ENCODE assay signal across 8 cellular contexts in genomic region chr20:36951198-36951976, GRCh38. TPM values are rescaled to one million over a fixed set of nuclear protein-coding genes. Genes with fewer than 3 reads are reported as not detected.
DNase-seq lines count a peak whose midpoint lies in the region; ATAC-seq and TF ChIP-seq lines count a peak whose summit lies in the region.

SAMHD1 (minus strand) TSS chr20:36951708; CDS start chr20:36951643, 65 bp downstream.

- H3K4me3 ChIP-seq in right atrium auricular region = peak within 1 kb of the TSS; percentile 94 to 100
- H3K4me3 ChIP-seq in uterus = peak within 1 kb of the TSS; percentile 66 to 97

- in situ Hi-C loops in GM13976 (cut with MboI; ENCODE audit: low sequenced_read_pairs, unreplicated experiment) = no loop called here

- H3K36me3 ChIP-seq in right atrium auricular region (peaks cover 4% of the 10 kb centered on the region), uterus (no peaks in the 10 kb centered on the region)

- ATAC-seq in HG02870 (IDR thresholded peaks at IDR 0.05; ENCODE audit: unreplicated experiment) (peak; percentile 85), T-helper 17 cell (peak; percentile 85)

- H3K36me3 Mint-ChIP-seq in T-helper 17 cell (ENCODE audit: low read depth) = peaks cover 10% of the 10 kb centered on the region

- H3K9me3 ChIP-seq in T-helper 17 cell (ENCODE audit: control insufficient read depth, low read length, poor library complexity, severe bottlenecking) = no peaks in the 10 kb centered on the region
- H3K9me3 ChIP-seq in right atrium auricular region = no peaks in the 10 kb centered on the region
- H3K9me3 ChIP-seq in uterus = no peaks in the 10 kb centered on the region

- TF ChIP-seq POLR2A in uterus (IDR thresholded peaks at IDR 0.05) = peak; percentile 89

- H3K4me3 Mint-ChIP-seq in T-helper 17 cell = peak within 1 kb of the TSS; percentile 92

- H3K27me3 Mint-ChIP-seq in T-helper 17 cell = no peaks in the 10 kb centered on the region

- H3K4me1 ChIP-seq in right atrium auricular region (peaks cover 0 to 45% of the 10 kb centered on the region in 2 donors), uterus (no peaks in the 10 kb centered on the region)

- no peak for TF ChIP-seq CTCF in GM13976 (IDR thresholded peaks at IDR 0.05; ENCODE audit: borderline replicate concordance, control extremely low read depth, extremely low read depth, insufficient read depth, missing control alignments)
- TF ChIP-seq CTCF in right atrium auricular region (IDR thresholded peaks at IDR 0.05) = peak in 1 of 2 donors; percentile 24
- TF ChIP-seq CTCF in uterus (IDR thresholded peaks at IDR 0.05) = peak in 3 of 4 experiments; percentile 5 to 68 (median 41)

- peaks cover 29% of the 10 kb centered on the region for H3K4me1 Mint-ChIP-seq in T-helper 17 cell

- no peaks in the 10 kb centered on the region for H3K27me3 ChIP-seq in right atrium auricular region
- no peaks in the 10 kb centered on the region for H3K27me3 ChIP-seq in uterus

- H3K27ac ChIP-seq in angular gyrus (ENCODE audit: low read depth, low read length) (peak within 1 kb of the TSS; percentile 68), right atrium auricular region (peak within 1 kb of the TSS; percentile 93 to 94), uterus (peak within 1 kb of the TSS; percentile 81 to 89)

- peak within 1 kb of the TSS; percentile 100 for H3K27ac Mint-ChIP-seq in T-helper 17 cell

- intact Hi-C loops in uterus (cut with DNase I; ENCODE audit: low total_unique reads) = no loop called here

- DNase-seq in GM13976 (ENCODE audit: low spot score) (peak; percentile 100), NCI-H1694 treated with DMSO at 0.1 percent for 48 hours (lab: John Stamatoyannopoulos, UW) (peak; percentile 67), T-helper 17 cell (peak; percentile 75 to 82 (median 79)), right atrium auricular region (ENCODE audit: low spot score) (peak; percentile 97), pulmonary artery endothelial cell (ENCODE audit: low read depth, low spot score) (peak; percentile 93), uterus (peak; percentile 96 to 97)

RNA-seq across cellular contexts. Expression of gene SAMHD1, which starts in this region (rescaled TPM):
- total RNA-seq in T-helper 17 cell (100 to 1,000 TPM; 275 to 286 TPM), right atrium auricular region (100 to 1,000 TPM in 1 of 2 donors, 10 to 100 TPM in 1; 87.2 to 144 TPM), pulmonary artery endothelial cell (19.9 and 32.0 TPM in 2 replicates), uterus (100 to 1,000 TPM in 3 of 4 donors, 10 to 100 TPM in 1; 76.8 to 172 (median 104) TPM)

Comparison
In these comparisons a context has a peak if more than half of its experiments do, and no peak if none do; other contexts are left out.
1. Peak in every context shown above with its lines: DNase-seq, ATAC-seq, H3K4me3 ChIP-seq and H3K27ac ChIP-seq.